In the genomic region with DNA sequence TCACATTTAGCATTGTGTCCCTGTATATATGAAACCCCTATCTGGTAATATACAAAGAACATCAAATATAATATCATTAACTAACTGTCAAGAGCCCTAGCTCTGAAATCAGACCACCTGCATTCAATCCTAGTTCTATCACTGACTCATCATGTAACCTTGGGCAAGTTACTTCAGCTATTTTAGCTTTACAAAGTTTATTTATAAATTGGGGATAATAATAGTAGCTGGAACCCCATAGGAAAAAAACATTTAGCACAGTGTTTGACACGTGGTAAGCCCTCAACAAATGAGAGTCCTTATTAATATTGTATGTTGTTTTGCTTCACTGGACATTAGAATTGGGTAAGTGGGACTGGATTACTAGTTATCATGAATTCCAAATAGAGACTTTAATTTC, we compare ENCODE assay signal across 11 cellular contexts.
A peak's percentile ranks its signal among the peaks of the same experiment; 100 is the strongest.
DNase-seq lines count a peak whose midpoint lies in the region; ATAC-seq and TF ChIP-seq lines count a peak whose summit lies in the region.
"Had no signal": no experiment of that assay in that cellular context is flagged by ENCODE, and none has a peak within 500 bp of the region (broad histone marks: within the 10 kb centered on the region; RNA-seq: fewer than 3 reads in every experiment).

No MANE protein-coding gene starts in this region.

- no peaks in the 10 kb centered on the region for H3K36me3 ChIP-seq in H7 (replicated peaks; ENCODE audit: control insufficient read depth, insufficient read depth, low read length)

- no peaks in the 10 kb centered on the region for H3K27me3 ChIP-seq in H7 (ENCODE audit: control insufficient read depth, insufficient read depth, low read length)

- no peak for TF ChIP-seq CTCF in chondrocyte (IDR thresholded peaks at IDR 0.05)

- no peak overlapping the region for H3K4me3 ChIP-seq in H7 (ENCODE audit: insufficient read depth, low read depth, low read length)

- DNase-seq in NAMALWA (ENCODE audit: low spot score) (peak; percentile 33), chondrocyte (ENCODE audit: low spot score) (no peak), memory B cell (ENCODE audit: low spot score in 2 of 2) (no peak), H7 (no peak), Ammon's horn (ENCODE audit: low spot score) (no peak), T-helper 2 cell (no peak), NCI-H2227 treated with DMSO at 0.1 percent for 48 hours (lab: John Stamatoyannopoulos, UW) (no peak)
- DNase-seq: NCI-H2107, NCI-H446, NCI-H748 treated with DMSO at 0.1 percent for 48 hours, Right ventricle myocardium superior had no signal

- no peak overlapping the region for H3K4me3 Mint-ChIP-seq in chondrocyte (ENCODE audit: unreplicated experiment)
- no peak overlapping the region for H3K4me3 Mint-ChIP-seq in memory B cell

- no peaks in the 10 kb centered on the region for H3K27me3 Mint-ChIP-seq in chondrocyte (ENCODE audit: low read depth)
- H3K27me3 Mint-ChIP-seq in memory B cell = no peaks in the 10 kb centered on the region

- H3K36me3 Mint-ChIP-seq in chondrocyte (ENCODE audit: low read depth) (peaks cover 40% of the 10 kb centered on the region), memory B cell (peaks cover 45% of the 10 kb centered on the region)

- peak overlapping the region; percentile 91 for H3K27ac Mint-ChIP-seq in chondrocyte (ENCODE audit: unreplicated experiment)
- H3K27ac Mint-ChIP-seq in memory B cell = peak overlapping the region; percentile 77

- no peak for ATAC-seq in memory B cell (ENCODE audit: low read depth)

- H3K4me1 Mint-ChIP-seq in chondrocyte (ENCODE audit: low read depth) (peaks cover 50% of the 10 kb centered on the region), memory B cell (peaks cover 49% of the 10 kb centered on the region)

- H3K9me3 Mint-ChIP-seq in chondrocyte (ENCODE audit: low read depth) (no peaks in the 10 kb centered on the region), memory B cell (no peaks in the 10 kb centered on the region)
